ENCODE assay signal across 8 cellular contexts in genomic region chr2:166539340-166540162, GRCh38. TPM values are rescaled to one million over a fixed set of nuclear protein-coding genes. Genes with fewer than 3 reads are reported as not detected.
A peak's percentile ranks its signal among the peaks of the same experiment; 100 is the strongest.
DNase-seq lines count a peak whose midpoint lies in the region; ATAC-seq lines count a peak whose summit lies in the region.

No MANE protein-coding gene starts in this region.

- no peaks in the 10 kb centered on the region for H3K36me3 ChIP-seq in skeletal muscle satellite cell (ENCODE audit: insufficient read depth, low read length)

- H3K9me3 ChIP-seq in skeletal muscle satellite cell (replicated peaks; ENCODE audit: low read length): no peaks in the 10 kb centered on the region

- ATAC-seq in GM19467 (IDR thresholded peaks at IDR 0.05; ENCODE audit: unreplicated experiment) (peak; percentile 97), HG03439 (IDR thresholded peaks at IDR 0.05; ENCODE audit: unreplicated experiment) (peak; percentile 99)

- H3K9me3 Mint-ChIP-seq in activated CD4-positive, alpha-beta T cell treated with anti-CD3 and anti-CD28 coated beads, Interleukin-2, amount 10 ng/mL, durations not matched to agents 24 days and 14 days: no peaks in the 10 kb centered on the region

- H3K27me3 Mint-ChIP-seq in activated CD4-positive, alpha-beta T cell treated with anti-CD3 and anti-CD28 coated beads, Interleukin-2, amount 10 ng/mL, durations not matched to agents 24 days and 14 days: no peaks in the 10 kb centered on the region

- H3K4me2 ChIP-seq in skeletal muscle satellite cell (ENCODE audit: low read length): peak overlapping the region; percentile 81

- H3K27ac Mint-ChIP-seq in activated CD4-positive, alpha-beta T cell treated with anti-CD3 and anti-CD28 coated beads, Interleukin-2, amount 10 ng/mL, durations not matched to agents 24 days and 14 days: no peak overlapping the region

- H3K27me3 ChIP-seq in skeletal muscle satellite cell (ENCODE audit: control insufficient read depth, insufficient read depth, low read length): no peaks in the 10 kb centered on the region

- no peaks in the 10 kb centered on the region for H3K4me1 Mint-ChIP-seq in activated CD4-positive, alpha-beta T cell treated with anti-CD3 and anti-CD28 coated beads, Interleukin-2, amount 10 ng/mL, durations not matched to agents 24 days and 14 days

- H3K36me3 Mint-ChIP-seq in activated CD4-positive, alpha-beta T cell treated with anti-CD3 and anti-CD28 coated beads, Interleukin-2, amount 10 ng/mL, durations not matched to agents 24 days and 14 days (ENCODE audit: low read depth): no peaks in the 10 kb centered on the region

- H3K9ac ChIP-seq in skeletal muscle satellite cell (ENCODE audit: low read depth, low read length): no peak overlapping the region

- intact Hi-C loops in activated CD4-positive, alpha-beta T cell treated with anti-CD3 and anti-CD28 coated beads, Interleukin-2, amount 10 ng/mL, durations not matched to agents 24 days and 14 days (cut with micrococcal nuclease): loop anchor here (1.0 to 2.0 kb wide), 2 partner anchors 673 to 1579 kb away; no protein-coding TSS in a partner anchor

- DNase-seq in activated CD4-positive, alpha-beta T cell treated with anti-CD3 and anti-CD28 coated beads, Interleukin-2, amount 10 ng/mL, durations not matched to agents 24 days and 14 days: peak; percentile 77
- DNase-seq in activated CD4-positive, alpha-beta T cell treated with anti-CD3 and anti-CD28 coated beads for 1 hour: no peak
- DNase-seq in NCI-H524 (lab: John Stamatoyannopoulos, UW) (peak; percentile 78 to 87), astrocyte of the hippocampus (ENCODE audit: low read depth, low spot score) (peak; percentile 83), iPS-NIHi11 (ENCODE audit: low spot score) (peak; percentile 47)

- H3K4me3 ChIP-seq in skeletal muscle satellite cell (ENCODE audit: low read length): no peak overlapping the region

- H3K4me3 Mint-ChIP-seq in activated CD4-positive, alpha-beta T cell treated with anti-CD3 and anti-CD28 coated beads, Interleukin-2, amount 10 ng/mL, durations not matched to agents 24 days and 14 days: no peak overlapping the region

- H3K4me1 ChIP-seq in skeletal muscle satellite cell (ENCODE audit: control insufficient read depth, insufficient read depth, low read length): no peaks in the 10 kb centered on the region

RNA-seq across cellular contexts. Expression of gene SCN7A, which starts 45.5 kb away (rescaled TPM):
- total RNA-seq in activated CD4-positive, alpha-beta T cell treated with anti-CD3 and anti-CD28 coated beads, Interleukin-2, amount 10 ng/mL, durations not matched to agents 24 days and 14 days: not detected in 2 replicates
- total RNA-seq in skeletal muscle satellite cell (2012; rRNA removed): 0.22 TPM in 1 of 2 replicates, not detected in the other
